1 cellular context compared by ENCODE assay signal in genomic region chr2:217790681-217791392, GRCh38.
TF ChIP-seq lines count a peak whose summit lies in the region.

No MANE protein-coding gene starts in this region.

TF ChIP-seq in GM23338, 12 proteins besides CTCF, POLR2A, EP300 and RAD21 (continued from another document):
- no peak for TF ChIP-seq ETS1 (IDR thresholded peaks at IDR 0.05)
